Comparison of ENCODE assay signal across 1 cellular context in the genomic region with DNA sequence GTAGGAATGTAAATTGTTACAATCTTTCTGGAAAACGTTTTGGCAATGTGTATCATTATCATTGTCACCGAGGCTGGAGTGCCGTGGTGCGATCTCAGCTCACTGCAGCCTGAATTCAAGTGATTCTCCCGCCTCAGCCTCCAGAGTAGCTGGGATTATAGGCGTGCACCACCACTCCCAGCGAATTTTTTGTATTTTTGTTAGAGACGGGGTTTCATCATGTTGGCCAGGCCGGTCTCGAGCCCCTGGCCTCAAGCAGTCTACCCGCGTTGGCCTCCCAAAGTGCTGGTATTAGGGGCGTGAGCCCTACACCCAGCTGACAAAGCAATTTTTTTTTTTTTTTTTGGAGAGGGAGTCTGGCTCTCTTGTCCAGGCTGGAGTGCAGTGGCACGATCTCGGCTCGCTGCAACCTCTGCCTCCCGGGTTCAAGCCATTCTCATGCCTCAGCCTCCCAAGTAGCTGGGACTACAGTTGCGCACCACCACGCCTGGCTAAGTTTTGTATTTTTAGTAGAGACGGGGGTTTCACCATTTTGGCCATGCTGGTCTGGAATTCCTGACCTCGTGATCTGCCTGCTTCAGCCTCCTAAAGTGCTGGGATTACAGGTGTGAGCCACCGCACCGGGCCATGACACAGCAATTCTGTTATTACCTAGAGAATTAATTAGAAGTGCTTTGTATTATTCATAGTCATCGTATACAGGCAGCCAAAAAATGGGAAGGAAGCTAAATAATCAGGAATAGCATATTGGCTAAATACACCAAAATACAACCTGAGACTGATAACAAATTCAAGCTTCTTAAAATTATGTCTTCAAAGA.
A peak's percentile ranks its signal among the peaks of the same experiment; 100 is the strongest.
TF ChIP-seq lines count a peak whose summit lies in the region.

No MANE protein-coding gene starts in this region.

TF ChIP-seq in K562, 482 proteins besides CTCF, POLR2A, EP300 and RAD21 (continues in another document):
- TF ChIP-seq ZNF644 (tag; IDR thresholded peaks at IDR 0.05; ENCODE audit: low read depth) (no peak), RBM14 (IDR thresholded peaks at IDR 0.05; ENCODE audit: borderline replicate concordance, insufficient read depth, low read depth, low read length) (no peak), NFRKB (IDR thresholded peaks at IDR 0.05; ENCODE audit: low read depth) (0 out of 2 replicates have a peak, but pooled peaks have one; percentile 14), NEUROD1 (IDR thresholded peaks at IDR 0.05; ENCODE audit: borderline replicate concordance, low read depth, low read length, partially characterized antibody) (no peak), ZNF507 (tag; conservative IDR thresholded peaks at IDR 0.05) (no peak), FUS (optimal IDR thresholded peaks at IDR 0.05; ENCODE audit: low read depth, low read length) (no peak), NFE2 (IDR thresholded peaks at IDR 0.05; ENCODE audit: low read depth) (peak; percentile 74), ZNF561 (CRISPR knock-in tag; conservative IDR thresholded peaks at IDR 0.05) (no peak), POLR2G (IDR thresholded peaks at IDR 0.05; ENCODE audit: low read depth, low read length) (0 out of 2 replicates have a peak, but pooled peaks have one; percentile 7), ZNF134 (CRISPR knock-in tag; conservative IDR thresholded peaks at IDR 0.05) (no peak), XRCC5 (IDR thresholded peaks at IDR 0.05; ENCODE audit: low read depth, low read length) (no peak), BACH1 (tag; IDR thresholded peaks at IDR 0.05) (peak; percentile 22; the same call in 1 of the 2 replicates), PHB (CRISPR knock-in tag; IDR thresholded peaks at IDR 0.05) (no peak), IRF2 (CRISPR knock-in tag; IDR thresholded peaks at IDR 0.05) (no peak), ETS2 (tag; IDR thresholded peaks at IDR 0.05; ENCODE audit: borderline replicate concordance, poor library complexity, severe bottlenecking) (no peak), ZNF41 (CRISPR knock-in tag; conservative IDR thresholded peaks at IDR 0.05) (no peak), ZC3H8 (IDR thresholded peaks at IDR 0.05) (no peak), MAFF (IDR thresholded peaks at IDR 0.05; ENCODE audit: low read length) (peak; percentile 33; the same call in 1 of the 2 replicates), KLF1 (tag; IDR thresholded peaks at IDR 0.05) (no peak), TCF3 (CRISPR knock-in tag; IDR thresholded peaks at IDR 0.05) (no peak), KDM2B (CRISPR knock-in tag; IDR thresholded peaks at IDR 0.05) (no peak), NCOA4 (IDR thresholded peaks at IDR 0.05; ENCODE audit: partially characterized antibody) (no peak), MTA2 (IDR thresholded peaks at IDR 0.05; ENCODE audit: low read depth) (no peak), TEAD1 (CRISPR knock-in tag; IDR thresholded peaks at IDR 0.05) (no peak), ZNF121 (CRISPR knock-in tag; conservative IDR thresholded peaks at IDR 0.05) (peak; percentile 84), SMARCA5 (IDR thresholded peaks at IDR 0.05) (peak; percentile 54; the same call in 1 of the 2 replicates), BCOR (IDR thresholded peaks at IDR 0.05) (no peak; the same call in 1 of the 2 replicates), TAF7 (tag; IDR thresholded peaks at IDR 0.05) (no peak)
- TF ChIP-seq, protein P1, sequence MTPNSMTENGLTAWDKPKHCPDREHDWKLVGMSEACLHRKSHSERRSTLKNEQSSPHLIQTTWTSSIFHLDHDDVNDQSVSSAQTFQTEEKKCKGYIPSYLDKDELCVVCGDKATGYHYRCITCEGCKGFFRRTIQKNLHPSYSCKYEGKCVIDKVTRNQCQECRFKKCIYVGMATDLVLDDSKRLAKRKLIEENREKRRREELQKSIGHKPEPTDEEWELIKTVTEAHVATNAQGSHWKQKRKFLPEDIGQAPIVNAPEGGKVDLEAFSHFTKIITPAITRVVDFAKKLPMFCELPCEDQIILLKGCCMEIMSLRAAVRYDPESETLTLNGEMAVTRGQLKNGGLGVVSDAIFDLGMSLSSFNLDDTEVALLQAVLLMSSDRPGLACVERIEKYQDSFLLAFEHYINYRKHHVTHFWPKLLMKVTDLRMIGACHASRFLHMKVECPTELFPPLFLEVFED (CRISPR knock-in tag; conservative IDR thresholded peaks at IDR 0.05), result no peak
- TF ChIP-seq, protein P2, sequence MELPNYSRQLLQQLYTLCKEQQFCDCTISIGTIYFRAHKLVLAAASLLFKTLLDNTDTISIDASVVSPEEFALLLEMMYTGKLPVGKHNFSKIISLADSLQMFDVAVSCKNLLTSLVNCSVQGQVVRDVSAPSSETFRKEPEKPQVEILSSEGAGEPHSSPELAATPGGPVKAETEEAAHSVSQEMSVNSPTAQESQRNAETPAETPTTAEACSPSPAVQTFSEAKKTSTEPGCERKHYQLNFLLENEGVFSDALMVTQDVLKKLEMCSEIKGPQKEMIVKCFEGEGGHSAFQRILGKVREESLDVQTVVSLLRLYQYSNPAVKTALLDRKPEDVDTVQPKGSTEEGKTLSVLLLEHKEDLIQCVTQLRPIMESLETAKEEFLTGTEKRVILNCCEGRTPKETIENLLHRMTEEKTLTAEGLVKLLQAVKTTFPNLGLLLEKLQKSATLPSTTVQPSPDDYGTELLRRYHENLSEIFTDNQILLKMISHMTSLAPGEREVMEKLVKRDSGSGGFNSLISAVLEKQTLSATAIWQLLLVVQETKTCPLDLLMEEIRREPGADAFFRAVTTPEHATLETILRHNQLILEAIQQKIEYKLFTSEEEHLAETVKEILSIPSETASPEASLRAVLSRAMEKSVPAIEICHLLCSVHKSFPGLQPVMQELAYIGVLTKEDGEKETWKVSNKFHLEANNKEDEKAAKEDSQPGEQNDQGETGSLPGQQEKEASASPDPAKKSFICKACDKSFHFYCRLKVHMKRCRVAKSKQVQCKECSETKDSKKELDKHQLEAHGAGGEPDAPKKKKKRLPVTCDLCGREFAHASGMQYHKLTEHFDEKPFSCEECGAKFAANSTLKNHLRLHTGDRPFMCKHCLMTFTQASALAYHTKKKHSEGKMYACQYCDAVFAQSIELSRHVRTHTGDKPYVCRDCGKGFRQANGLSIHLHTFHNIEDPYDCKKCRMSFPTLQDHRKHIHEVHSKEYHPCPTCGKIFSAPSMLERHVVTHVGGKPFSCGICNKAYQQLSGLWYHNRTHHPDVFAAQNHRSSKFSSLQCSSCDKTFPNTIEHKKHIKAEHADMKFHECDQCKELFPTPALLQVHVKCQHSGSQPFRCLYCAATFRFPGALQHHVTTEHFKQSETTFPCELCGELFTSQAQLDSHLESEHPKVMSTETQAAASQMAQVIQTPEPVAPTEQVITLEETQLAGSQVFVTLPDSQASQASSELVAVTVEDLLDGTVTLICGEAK (IDR thresholded peaks at IDR 0.05), result no peak
- TF ChIP-seq, protein P2 (CRISPR knock-in tag; IDR thresholded peaks at IDR 0.05), result no peak
- TF ChIP-seq, protein P3, sequence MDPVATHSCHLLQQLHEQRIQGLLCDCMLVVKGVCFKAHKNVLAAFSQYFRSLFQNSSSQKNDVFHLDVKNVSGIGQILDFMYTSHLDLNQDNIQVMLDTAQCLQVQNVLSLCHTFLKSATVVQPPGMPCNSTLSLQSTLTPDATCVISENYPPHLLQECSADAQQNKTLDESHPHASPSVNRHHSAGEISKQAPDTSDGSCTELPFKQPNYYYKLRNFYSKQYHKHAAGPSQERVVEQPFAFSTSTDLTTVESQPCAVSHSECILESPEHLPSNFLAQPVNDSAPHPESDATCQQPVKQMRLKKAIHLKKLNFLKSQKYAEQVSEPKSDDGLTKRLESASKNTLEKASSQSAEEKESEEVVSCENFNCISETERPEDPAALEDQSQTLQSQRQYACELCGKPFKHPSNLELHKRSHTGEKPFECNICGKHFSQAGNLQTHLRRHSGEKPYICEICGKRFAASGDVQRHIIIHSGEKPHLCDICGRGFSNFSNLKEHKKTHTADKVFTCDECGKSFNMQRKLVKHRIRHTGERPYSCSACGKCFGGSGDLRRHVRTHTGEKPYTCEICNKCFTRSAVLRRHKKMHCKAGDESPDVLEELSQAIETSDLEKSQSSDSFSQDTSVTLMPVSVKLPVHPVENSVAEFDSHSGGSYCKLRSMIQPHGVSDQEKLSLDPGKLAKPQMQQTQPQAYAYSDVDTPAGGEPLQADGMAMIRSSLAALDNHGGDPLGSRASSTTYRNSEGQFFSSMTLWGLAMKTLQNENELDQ (CRISPR knock-in tag; IDR thresholded peaks at IDR 0.05; ENCODE audit: borderline replicate concordance), result no peak
- TF ChIP-seq, protein P4, sequence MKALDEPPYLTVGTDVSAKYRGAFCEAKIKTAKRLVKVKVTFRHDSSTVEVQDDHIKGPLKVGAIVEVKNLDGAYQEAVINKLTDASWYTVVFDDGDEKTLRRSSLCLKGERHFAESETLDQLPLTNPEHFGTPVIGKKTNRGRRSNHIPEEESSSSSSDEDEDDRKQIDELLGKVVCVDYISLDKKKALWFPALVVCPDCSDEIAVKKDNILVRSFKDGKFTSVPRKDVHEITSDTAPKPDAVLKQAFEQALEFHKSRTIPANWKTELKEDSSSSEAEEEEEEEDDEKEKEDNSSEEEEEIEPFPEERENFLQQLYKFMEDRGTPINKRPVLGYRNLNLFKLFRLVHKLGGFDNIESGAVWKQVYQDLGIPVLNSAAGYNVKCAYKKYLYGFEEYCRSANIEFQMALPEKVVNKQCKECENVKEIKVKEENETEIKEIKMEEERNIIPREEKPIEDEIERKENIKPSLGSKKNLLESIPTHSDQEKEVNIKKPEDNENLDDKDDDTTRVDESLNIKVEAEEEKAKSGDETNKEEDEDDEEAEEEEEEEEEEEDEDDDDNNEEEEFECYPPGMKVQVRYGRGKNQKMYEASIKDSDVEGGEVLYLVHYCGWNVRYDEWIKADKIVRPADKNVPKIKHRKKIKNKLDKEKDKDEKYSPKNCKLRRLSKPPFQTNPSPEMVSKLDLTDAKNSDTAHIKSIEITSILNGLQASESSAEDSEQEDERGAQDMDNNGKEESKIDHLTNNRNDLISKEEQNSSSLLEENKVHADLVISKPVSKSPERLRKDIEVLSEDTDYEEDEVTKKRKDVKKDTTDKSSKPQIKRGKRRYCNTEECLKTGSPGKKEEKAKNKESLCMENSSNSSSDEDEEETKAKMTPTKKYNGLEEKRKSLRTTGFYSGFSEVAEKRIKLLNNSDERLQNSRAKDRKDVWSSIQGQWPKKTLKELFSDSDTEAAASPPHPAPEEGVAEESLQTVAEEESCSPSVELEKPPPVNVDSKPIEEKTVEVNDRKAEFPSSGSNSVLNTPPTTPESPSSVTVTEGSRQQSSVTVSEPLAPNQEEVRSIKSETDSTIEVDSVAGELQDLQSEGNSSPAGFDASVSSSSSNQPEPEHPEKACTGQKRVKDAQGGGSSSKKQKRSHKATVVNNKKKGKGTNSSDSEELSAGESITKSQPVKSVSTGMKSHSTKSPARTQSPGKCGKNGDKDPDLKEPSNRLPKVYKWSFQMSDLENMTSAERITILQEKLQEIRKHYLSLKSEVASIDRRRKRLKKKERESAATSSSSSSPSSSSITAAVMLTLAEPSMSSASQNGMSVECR (CRISPR knock-in tag; IDR thresholded peaks at IDR 0.05), result no peak
- TF ChIP-seq, protein P5, sequence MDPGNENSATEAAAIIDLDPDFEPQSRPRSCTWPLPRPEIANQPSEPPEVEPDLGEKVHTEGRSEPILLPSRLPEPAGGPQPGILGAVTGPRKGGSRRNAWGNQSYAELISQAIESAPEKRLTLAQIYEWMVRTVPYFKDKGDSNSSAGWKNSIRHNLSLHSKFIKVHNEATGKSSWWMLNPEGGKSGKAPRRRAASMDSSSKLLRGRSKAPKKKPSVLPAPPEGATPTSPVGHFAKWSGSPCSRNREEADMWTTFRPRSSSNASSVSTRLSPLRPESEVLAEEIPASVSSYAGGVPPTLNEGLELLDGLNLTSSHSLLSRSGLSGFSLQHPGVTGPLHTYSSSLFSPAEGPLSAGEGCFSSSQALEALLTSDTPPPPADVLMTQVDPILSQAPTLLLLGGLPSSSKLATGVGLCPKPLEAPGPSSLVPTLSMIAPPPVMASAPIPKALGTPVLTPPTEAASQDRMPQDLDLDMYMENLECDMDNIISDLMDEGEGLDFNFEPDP (CRISPR knock-in tag; IDR thresholded peaks at IDR 0.05), result no peak
- TF ChIP-seq, protein P6, sequence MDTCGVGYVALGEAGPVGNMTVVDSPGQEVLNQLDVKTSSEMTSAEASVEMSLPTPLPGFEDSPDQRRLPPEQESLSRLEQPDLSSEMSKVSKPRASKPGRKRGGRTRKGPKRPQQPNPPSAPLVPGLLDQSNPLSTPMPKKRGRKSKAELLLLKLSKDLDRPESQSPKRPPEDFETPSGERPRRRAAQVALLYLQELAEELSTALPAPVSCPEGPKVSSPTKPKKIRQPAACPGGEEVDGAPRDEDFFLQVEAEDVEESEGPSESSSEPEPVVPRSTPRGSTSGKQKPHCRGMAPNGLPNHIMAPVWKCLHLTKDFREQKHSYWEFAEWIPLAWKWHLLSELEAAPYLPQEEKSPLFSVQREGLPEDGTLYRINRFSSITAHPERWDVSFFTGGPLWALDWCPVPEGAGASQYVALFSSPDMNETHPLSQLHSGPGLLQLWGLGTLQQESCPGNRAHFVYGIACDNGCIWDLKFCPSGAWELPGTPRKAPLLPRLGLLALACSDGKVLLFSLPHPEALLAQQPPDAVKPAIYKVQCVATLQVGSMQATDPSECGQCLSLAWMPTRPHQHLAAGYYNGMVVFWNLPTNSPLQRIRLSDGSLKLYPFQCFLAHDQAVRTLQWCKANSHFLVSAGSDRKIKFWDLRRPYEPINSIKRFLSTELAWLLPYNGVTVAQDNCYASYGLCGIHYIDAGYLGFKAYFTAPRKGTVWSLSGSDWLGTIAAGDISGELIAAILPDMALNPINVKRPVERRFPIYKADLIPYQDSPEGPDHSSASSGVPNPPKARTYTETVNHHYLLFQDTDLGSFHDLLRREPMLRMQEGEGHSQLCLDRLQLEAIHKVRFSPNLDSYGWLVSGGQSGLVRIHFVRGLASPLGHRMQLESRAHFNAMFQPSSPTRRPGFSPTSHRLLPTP (IDR thresholded peaks at IDR 0.05; ENCODE audit: borderline replicate concordance, extremely low read depth, insufficient read length), result no peak
